ENCODE assay signal across 1 cellular context in the genomic region with DNA sequence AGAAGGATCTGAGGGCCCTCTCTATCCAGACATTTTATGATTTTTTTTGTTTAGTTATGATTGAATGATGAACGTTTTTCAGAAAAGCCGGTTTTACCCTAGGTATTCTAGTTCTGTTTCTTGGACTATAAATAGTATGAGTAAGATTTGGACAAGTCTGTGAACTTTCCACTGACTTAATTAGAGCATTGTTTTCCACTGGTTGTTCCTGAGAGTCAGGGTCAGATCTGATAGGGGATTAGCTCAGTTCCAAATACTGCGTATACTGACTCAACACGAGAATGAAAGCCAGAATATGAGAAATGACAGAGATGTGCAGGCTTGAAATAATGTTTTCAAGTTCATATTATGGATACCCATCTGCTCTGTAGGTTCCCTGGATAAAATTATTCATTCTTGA.
TF ChIP-seq lines count a peak whose summit lies in the region.

No MANE protein-coding gene starts in this region.

TF ChIP-seq in SK-N-SH, 30 proteins besides CTCF, POLR2A, EP300 and RAD21:
- TF ChIP-seq, protein P1, sequence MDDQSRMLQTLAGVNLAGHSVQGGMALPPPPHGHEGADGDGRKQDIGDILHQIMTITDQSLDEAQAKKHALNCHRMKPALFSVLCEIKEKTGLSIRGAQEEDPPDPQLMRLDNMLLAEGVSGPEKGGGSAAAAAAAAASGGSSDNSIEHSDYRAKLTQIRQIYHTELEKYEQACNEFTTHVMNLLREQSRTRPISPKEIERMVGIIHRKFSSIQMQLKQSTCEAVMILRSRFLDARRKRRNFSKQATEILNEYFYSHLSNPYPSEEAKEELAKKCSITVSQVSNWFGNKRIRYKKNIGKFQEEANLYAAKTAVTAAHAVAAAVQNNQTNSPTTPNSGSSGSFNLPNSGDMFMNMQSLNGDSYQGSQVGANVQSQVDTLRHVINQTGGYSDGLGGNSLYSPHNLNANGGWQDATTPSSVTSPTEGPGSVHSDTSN (IDR thresholded peaks at IDR 0.05), result peak; percentile 18; the same call in 1 of the 2 replicates
- TF ChIP-seq NRF1 (IDR thresholded peaks at IDR 0.05; ENCODE audit: low read depth, low read length) (no peak), FOXJ3 (CRISPR knock-in tag; IDR thresholded peaks at IDR 0.05) (no peak), EZH2phosphoT487 (IDR thresholded peaks at IDR 0.05; ENCODE audit: borderline replicate concordance, low read depth) (no peak), YY1 (IDR thresholded peaks at IDR 0.05; ENCODE audit: low read depth) (no peak), MEF2A (IDR thresholded peaks at IDR 0.05; ENCODE audit: borderline replicate concordance, low read depth) (no peak), FOXM1 (IDR thresholded peaks at IDR 0.05; ENCODE audit: low read depth) (no peak), TCF12 (IDR thresholded peaks at IDR 0.05) (peak; percentile 43)
